ENCODE assay signal across 40 cellular contexts in the genomic region with DNA sequence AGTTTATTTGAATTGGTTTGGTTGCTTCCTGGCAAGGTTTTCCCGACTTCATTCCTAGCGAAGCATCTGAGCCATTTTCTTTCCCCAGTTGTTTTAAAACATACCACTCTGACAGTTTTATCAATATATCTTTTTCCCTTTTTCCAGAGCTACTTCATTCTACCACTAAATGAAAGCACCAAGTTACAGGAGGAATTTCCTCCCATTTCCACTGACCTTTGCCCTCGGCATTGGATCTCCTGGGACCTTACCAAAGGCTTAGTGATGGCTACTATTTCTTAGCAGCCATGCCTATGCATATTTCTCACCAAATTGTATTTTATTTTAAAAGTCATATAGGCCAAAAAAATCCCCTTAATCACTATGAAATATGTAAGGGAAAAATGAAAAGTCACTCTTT.
"Had no signal": no experiment of that assay in that cellular context is flagged by ENCODE, and none has a peak within 500 bp of the region (broad histone marks: within the 10 kb centered on the region; RNA-seq: fewer than 3 reads in every experiment).

No MANE protein-coding gene starts in this region.

- H3K36me3 ChIP-seq: adrenal gland, ascending aorta, brain microvascular endothelial cell, breast epithelium, cardiac muscle cell had no signal

- H3K27me3 Mint-ChIP-seq: activated naive CD4-positive, alpha-beta T cell treated with anti-CD3 and anti-CD28 coated beads, Interleukin-2, amount 10 ng/mL, durations not matched to agents 7 days and 5 days; brain had no signal

- H3K27ac ChIP-seq: adrenal gland, body of pancreas, brain microvascular endothelial cell, breast epithelium, cardiac muscle cell had no signal

- FAIRE-seq: bronchial epithelial cell had no signal

- H3K9me3 ChIP-seq: adrenal gland, body of pancreas had no signal

- H3K9me3 Mint-ChIP-seq: activated naive CD4-positive, alpha-beta T cell treated with anti-CD3 and anti-CD28 coated beads, Interleukin-2, amount 10 ng/mL, durations not matched to agents 7 days and 5 days; activated naive CD4-positive, alpha-beta T cell treated with anti-CD3 and anti-CD28 coated beads, Interleukin-2, amount 50 U/mL, for 72 hours; activated T-cell treated with anti-CD3 and anti-CD28 coated beads, Interleukin-2, amount 50 U/mL, for 4 hours; activated T-cell treated with anti-CD3 and anti-CD28 coated beads, Interleukin-2, amount 50 U/mL, for 72 hours; activated T-helper 1 cell treated with anti-CD3 and anti-CD28 coated beads, Interleukin-12 subunit alpha, Interleukin-12 subunit beta, Interleukin-2, Interleukin-4 antibody, amounts not matched to agents 30 ng/mL and 10 ng/mL and 1 ng/mL, durations not matched to agents 14 hours and 24 hours and 36 hours; activated T-helper 2 cell treated with anti-CD3 and anti-CD28 coated beads, Interferon-gamma antibody, Interleukin-2, Interleukin-4, amounts not matched to agents 10 μg/mL and 5 μg/mL and 100 μg/mL, durations not matched to agents 14 hours and 24 hours and 36 hours had no signal

- ATAC-seq: activated naive CD4-positive, alpha-beta T cell treated with anti-CD3 and anti-CD28 coated beads, Interleukin-2, amount 50 U/mL, for 72 hours; activated naive CD8-positive, alpha-beta T cell treated with anti-CD3 and anti-CD28 coated beads, Interleukin-2, amount 50 U/mL, for 24 hours; activated T-cell treated with anti-CD3 and anti-CD28 coated beads, Interleukin-2, amount 50 U/mL, for 4 hours; activated T-cell treated with anti-CD3 and anti-CD28 coated beads, Interleukin-2, amount 50 U/mL, for 72 hours; activated T-helper 17 cell treated with anti-CD3 and anti-CD28 coated beads, Interleukin-2, amount 50 U/mL, for 72 hours; body of pancreas had no signal

- H3K4me3 ChIP-seq: adrenal gland, ascending aorta, body of pancreas, breast epithelium, cardiac muscle cell had no signal

- DNase-seq: activated effector memory CD4-positive, alpha-beta T cell treated with anti-CD3 and anti-CD28 coated beads, Interleukin-2, amount 50 U/mL, for 16 hours; activated effector memory CD4-positive, alpha-beta T cell treated with Interleukin-2 at 50 U/mL for 16 hours; activated gamma-delta T cell; activated gamma-delta T cell treated with Interleukin-2 at 50 U/mL for 16 hours; activated naive CD4-positive, alpha-beta T cell; activated naive CD4-positive, alpha-beta T cell treated with anti-CD3 and anti-CD28 coated beads for 36 hours; activated naive CD4-positive, alpha-beta T cell treated with anti-CD3 and anti-CD28 coated beads, Interleukin-2, amount 10 ng/mL, durations not matched to agents 7 days and 5 days; activated naive CD4-positive, alpha-beta T cell treated with anti-CD3 and anti-CD28 coated beads, Interleukin-2, amount 50 U/mL, for 16 hours; activated naive CD4-positive, alpha-beta T cell treated with Interleukin-2 at 50 U/mL for 16 hours; activated naive CD8-positive, alpha-beta T cell treated with anti-CD3 and anti-CD28 coated beads for 36 hours; activated naive CD8-positive, alpha-beta T cell treated with anti-CD3 and anti-CD28 coated beads, Interleukin-2, amount 10 ng/mL, durations not matched to agents 7 days and 5 days; activated naive CD8-positive, alpha-beta T cell treated with anti-CD3 and anti-CD28 coated beads, Interleukin-2, amount 50 U/mL, for 24 hours; activated T-cell treated with anti-CD3 and anti-CD28 coated beads for 4 hours; activated T-cell treated with anti-CD3 and anti-CD28 coated beads, Interleukin-2, amount 50 U/mL, for 1 hour; activated T-cell treated with anti-CD3 and anti-CD28 coated beads, Interleukin-2, amount 50 U/mL, for 24 hours; activated T-cell treated with anti-CD3 and anti-CD28 coated beads, Interleukin-2, amount 50 U/mL, for 4 hours; activated T-cell treated with anti-CD3 and anti-CD28 coated beads, Interleukin-2, amount 50 U/mL, for 48 hours; activated T-cell treated with anti-CD3 and anti-CD28 coated beads, Interleukin-2, amount 50 U/mL, for 72 hours; adrenal gland; amniotic stem cell; amygdala; anterior cingulate cortex; aorta; body of pancreas; brain microvascular endothelial cell; caudate nucleus; central memory CD4-positive, alpha-beta T cell; cerebellar nuclear complex had no signal

- H3K4me1 Mint-ChIP-seq: activated naive CD4-positive, alpha-beta T cell treated with anti-CD3 and anti-CD28 coated beads, Interleukin-2, amount 10 ng/mL, durations not matched to agents 7 days and 5 days; activated naive CD4-positive, alpha-beta T cell treated with anti-CD3 and anti-CD28 coated beads, Interleukin-2, amount 50 U/mL, for 24 hours; activated naive CD8-positive, alpha-beta T cell treated with anti-CD3 and anti-CD28 coated beads for 36 hours; activated naive CD8-positive, alpha-beta T cell treated with anti-CD3 and anti-CD28 coated beads, Interleukin-2, amount 10 ng/mL, durations not matched to agents 7 days and 5 days; activated naive CD8-positive, alpha-beta T cell treated with anti-CD3 and anti-CD28 coated beads, Interleukin-2, amount 50 U/mL, for 24 hours; activated T-helper 17 cell treated with anti-CD3 and anti-CD28 coated beads, Interleukin-2, amount 50 U/mL, for 72 hours; brain; central memory CD8-positive, alpha-beta T cell had no signal

- H3K4me3 Mint-ChIP-seq: activated naive CD4-positive, alpha-beta T cell treated with anti-CD3 and anti-CD28 coated beads for 36 hours; activated naive CD4-positive, alpha-beta T cell treated with anti-CD3 and anti-CD28 coated beads, Interleukin-2, amount 10 ng/mL, durations not matched to agents 7 days and 5 days; activated naive CD4-positive, alpha-beta T cell treated with anti-CD3 and anti-CD28 coated beads, Interleukin-2, amount 50 U/mL, for 24 hours; activated naive CD8-positive, alpha-beta T cell; activated naive CD8-positive, alpha-beta T cell treated with anti-CD3 and anti-CD28 coated beads for 36 hours; activated naive CD8-positive, alpha-beta T cell treated with anti-CD3 and anti-CD28 coated beads, Interleukin-2, amount 10 ng/mL, durations not matched to agents 7 days and 5 days; activated naive CD8-positive, alpha-beta T cell treated with anti-CD3 and anti-CD28 coated beads, Interleukin-2, amount 50 U/mL, for 24 hours; activated T-cell treated with anti-CD3 and anti-CD28 coated beads, Interleukin-2, amount 50 U/mL, for 24 hours; activated T-cell treated with anti-CD3 and anti-CD28 coated beads, Interleukin-2, amount 50 U/mL, for 4 hours; activated T-cell treated with anti-CD3 and anti-CD28 coated beads, Interleukin-2, amount 50 U/mL, for 72 hours; activated T-helper 1 cell treated with anti-CD3 and anti-CD28 coated beads, Interleukin-12 subunit alpha, Interleukin-12 subunit beta, Interleukin-2, Interleukin-4 antibody, amounts not matched to agents 30 ng/mL and 10 ng/mL and 1 ng/mL, durations not matched to agents 14 hours and 24 hours and 36 hours; activated T-helper 17 cell treated with anti-CD3 and anti-CD28 coated beads, Interleukin-2, amount 50 U/mL, for 72 hours; brain; central memory CD8-positive, alpha-beta T cell had no signal

- H3K4me1 ChIP-seq: adrenal gland, ascending aorta, body of pancreas, breast epithelium had no signal

- H3K36me3 Mint-ChIP-seq: activated naive CD4-positive, alpha-beta T cell treated with anti-CD3 and anti-CD28 coated beads, Interleukin-2, amount 10 ng/mL, durations not matched to agents 7 days and 5 days; activated naive CD8-positive, alpha-beta T cell; activated naive CD8-positive, alpha-beta T cell treated with anti-CD3 and anti-CD28 coated beads for 36 hours; activated naive CD8-positive, alpha-beta T cell treated with anti-CD3 and anti-CD28 coated beads, Interleukin-2, amount 10 ng/mL, durations not matched to agents 7 days and 5 days; brain had no signal

- H3K27ac Mint-ChIP-seq: activated naive CD4-positive, alpha-beta T cell treated with anti-CD3 and anti-CD28 coated beads for 36 hours; activated naive CD4-positive, alpha-beta T cell treated with anti-CD3 and anti-CD28 coated beads, Interleukin-2, amount 10 ng/mL, durations not matched to agents 7 days and 5 days; activated naive CD4-positive, alpha-beta T cell treated with anti-CD3 and anti-CD28 coated beads, Interleukin-2, amount 50 U/mL, for 24 hours; activated naive CD4-positive, alpha-beta T cell treated with anti-CD3 and anti-CD28 coated beads, Interleukin-2, amount 50 U/mL, for 72 hours; activated naive CD8-positive, alpha-beta T cell; activated naive CD8-positive, alpha-beta T cell treated with anti-CD3 and anti-CD28 coated beads for 36 hours; activated naive CD8-positive, alpha-beta T cell treated with anti-CD3 and anti-CD28 coated beads, Interleukin-2, amount 10 ng/mL, durations not matched to agents 7 days and 5 days; activated naive CD8-positive, alpha-beta T cell treated with anti-CD3 and anti-CD28 coated beads, Interleukin-2, amount 50 U/mL, for 24 hours; activated T-cell treated with anti-CD3 and anti-CD28 coated beads, Interleukin-2, amount 50 U/mL, for 24 hours; activated T-cell treated with anti-CD3 and anti-CD28 coated beads, Interleukin-2, amount 50 U/mL, for 72 hours; activated T-helper 1 cell treated with anti-CD3 and anti-CD28 coated beads, Interleukin-12 subunit alpha, Interleukin-12 subunit beta, Interleukin-2, Interleukin-4 antibody, amounts not matched to agents 30 ng/mL and 10 ng/mL and 1 ng/mL, durations not matched to agents 14 hours and 24 hours and 36 hours; activated T-helper 17 cell treated with anti-CD3 and anti-CD28 coated beads, Interleukin-2, amount 50 U/mL, for 72 hours; activated T-helper 2 cell treated with anti-CD3 and anti-CD28 coated beads, Interferon-gamma antibody, Interleukin-2, Interleukin-4, amounts not matched to agents 10 μg/mL and 5 μg/mL and 100 μg/mL, durations not matched to agents 14 hours and 24 hours and 36 hours; brain had no signal

- H3K27me3 ChIP-seq: adrenal gland, ascending aorta, body of pancreas, brain microvascular endothelial cell, breast epithelium, cardiac muscle cell had no signal
